ENCODE assay signal across 20 cellular contexts in genomic region chr20:47311967-47312681, GRCh38. TPM values are rescaled to one million over a fixed set of nuclear protein-coding genes. Genes with fewer than 3 reads are reported as not detected.
A peak's percentile ranks its signal among the peaks of the same experiment; 100 is the strongest.
DNase-seq lines count a peak whose midpoint lies in the region; ATAC-seq, FAIRE-seq and TF ChIP-seq lines count a peak whose summit lies in the region.
"Had no signal": no experiment of that assay in that cellular context is flagged by ENCODE, and none has a peak within 500 bp of the region (broad histone marks: within the 10 kb centered on the region; RNA-seq: fewer than 3 reads in every experiment).

No MANE protein-coding gene starts in this region.

- no peak overlapping the region for H2AFZ ChIP-seq in mesenchymal stem cell (ENCODE audit: low read depth, low read length)
- H2AFZ ChIP-seq: PC-9 had no signal

- H3K4me3 ChIP-seq in breast epithelium (no peak overlapping the region), choroid plexus epithelial cell (ENCODE audit: low read depth, low read length) (no peak overlapping the region), mesenchymal stem cell (ENCODE audit: insufficient read depth in 1 of 2, low read depth in 1 of 2, low read length in 2 of 2) (no peak overlapping the region), thyroid gland (replicated peaks in 1 of 3) (no peak overlapping the region), kidney (ENCODE audit: low read length in 2 of 2) (no peak overlapping the region)
- H3K4me3 ChIP-seq: pancreas, PC-9 had no signal

- no peaks in the 10 kb centered on the region for H3K9me3 ChIP-seq in breast epithelium
- no peaks in the 10 kb centered on the region for H3K9me3 ChIP-seq in mesenchymal stem cell (ENCODE audit: control insufficient read depth, low read length)
- H3K9me3 ChIP-seq in thyroid gland: no peaks in the 10 kb centered on the region
- H3K9me3 ChIP-seq in kidney (ENCODE audit: control insufficient read depth in 1 of 2, low read length in 2 of 2): no peaks in the 10 kb centered on the region
- H3K9me3 ChIP-seq: pancreas had no signal

- H3K23ac ChIP-seq in mesenchymal stem cell (ENCODE audit: low read length in 2 of 2): no peak overlapping the region

- BruUV-seq in MCF 10A (replicated peaks; lab: Mats Ljungman, UMichigan): no TSS peak

- peak overlapping the region; percentile 7 for H2AK5ac ChIP-seq in mesenchymal stem cell (ENCODE audit: low read length, severe bottlenecking)

- FAIRE-seq in kidney (lab: Jason Lieb, UNC): no peak
- FAIRE-seq: bronchial epithelial cell, frontal cortex, G401.6, pancreas had no signal

- POLR2A ChIA-PET in MCF 10A (lab: Yijun Ruan, JAX): interaction anchor here (0.7 to 46.0 kb wide), 4 partner anchors 18 to 71 kb away, joined by 3 to 1977 read pairs (median 234); partner anchors contain the start of gene ZMYND8

- H2BK5ac ChIP-seq in mesenchymal stem cell (ENCODE audit: low read depth, low read length, poor library complexity, severe bottlenecking): no peak overlapping the region

- peak overlapping the region in 1 of 2 experiments; percentile 81 for H3K4ac ChIP-seq in mesenchymal stem cell (ENCODE audit: low read depth in 1 of 2, low read length in 2 of 2)

- H3K9me3 Mint-ChIP-seq in MCF 10A (ENCODE audit: unreplicated experiment): no peaks in the 10 kb centered on the region

- no peak for DNase-seq in breast epithelium (ENCODE audit: low spot score in 2 of 2)
- DNase-seq in MCF 10A (ENCODE audit: unreplicated experiment): no peak
- DNase-seq in choroid plexus epithelial cell (ENCODE audit: low read depth): no peak
- no peak for DNase-seq in mesenchymal stem cell
- DNase-seq in thyroid gland: no peak
- no peak for DNase-seq in kidney
- no peak for DNase-seq in activated gamma-delta T cell treated with Interleukin-2 at 50 U/mL for 16 hours
- DNase-seq: activated CD4-positive, CD25-positive, alpha-beta regulatory T cell; activated naive CD4-positive, alpha-beta T cell; effector memory CD4-positive, alpha-beta T cell; MM.1S; NCI-H1930; NCI-H524 treated with DMSO at 0.1 percent for 48 hours; pancreas; PC-9; stimulated activated CD4-positive, alpha-beta T cell treated with anti-CD3 and anti-CD28 coated beads, Interleukin-15, amount 100 ng/mL, for 24 hours had no signal

- TF ChIP-seq POLR2A in breast epithelium (IDR thresholded peaks at IDR 0.05) (no peak), thyroid gland (IDR thresholded peaks at IDR 0.05) (no peak)

- no peak for ATAC-seq in GM19395 (IDR thresholded peaks at IDR 0.05; ENCODE audit: unreplicated experiment)

- H2BK15ac ChIP-seq in mesenchymal stem cell (ENCODE audit: low read depth, poor library complexity, severe bottlenecking): no peak overlapping the region

- no peak overlapping the region for H3K4me2 ChIP-seq in mesenchymal stem cell (ENCODE audit: low read length, poor library complexity, severe bottlenecking)
- H3K4me2 ChIP-seq: PC-9 had no signal

- H3K14ac ChIP-seq in mesenchymal stem cell (ENCODE audit: low read length in 2 of 2): no peak overlapping the region

- TF ChIP-seq CTCF in breast epithelium (IDR thresholded peaks at IDR 0.05) (peak in 1 of 3 donors; percentile 14), MCF 10A (IDR thresholded peaks at IDR 0.05; ENCODE audit: unreplicated experiment) (no peak), choroid plexus epithelial cell (conservative IDR thresholded peaks at IDR 0.05; ENCODE audit: low read depth, low read length) (peak; percentile 32), thyroid gland (IDR thresholded peaks at IDR 0.05) (no peak), kidney (IDR thresholded peaks at IDR 0.05; ENCODE audit: borderline replicate concordance, extremely low read depth, insufficient read depth) (no peak)

- H3K9ac ChIP-seq in mesenchymal stem cell (ENCODE audit: low read length) (no peak overlapping the region), kidney (ENCODE audit: low read length in 2 of 2) (no peak overlapping the region)

- H3K36me3 Mint-ChIP-seq in MCF 10A (ENCODE audit: insufficient read depth, unreplicated experiment): peaks cover 78% of the 10 kb centered on the region

- H3K4me1 Mint-ChIP-seq in MCF 10A (ENCODE audit: insufficient read depth, unreplicated experiment): peaks cover 33% of the 10 kb centered on the region

- peaks cover 22% of the 10 kb centered on the region for H3K79me1 ChIP-seq in mesenchymal stem cell (replicated peaks; ENCODE audit: low read length, poor library complexity, severe bottlenecking)

- H2BK120ac ChIP-seq in mesenchymal stem cell (ENCODE audit: low read depth, low read length): no peak overlapping the region

- H3K27me3 ChIP-seq in breast epithelium (no peaks in the 10 kb centered on the region), mesenchymal stem cell (ENCODE audit: control insufficient read depth in 1 of 2, insufficient read depth in 1 of 2, low read length in 2 of 2) (no peaks in the 10 kb centered on the region), thyroid gland (no peaks in the 10 kb centered on the region)
- H3K27me3 ChIP-seq: pancreas had no signal

- CTCF ChIA-PET in MCF 10A (lab: Yijun Ruan, JAX): interaction anchor here (0.6 to 1.3 kb wide), 4 partner anchors 33 to 72 kb away, joined by 3 to 6 read pairs (median 4); no protein-coding TSS in a partner anchor

- H4K91ac ChIP-seq in mesenchymal stem cell (ENCODE audit: low read length): peak overlapping the region; percentile 70

- intact Hi-C loops in breast epithelium (cut with DNase I; ENCODE audit: low total_unique reads): loop anchor here (5.0 kb wide), 1 partner anchor 55 kb away; no protein-coding TSS in a partner anchor
- intact Hi-C loops in MCF 10A (cut with micrococcal nuclease): no loop called here
- intact Hi-C loops in thyroid gland (cut with DNase I): no loop called here
- intact Hi-C loops in kidney (cut with DNase I): loop anchor here (10.0 kb wide), 1 partner anchor 53 kb away; no protein-coding TSS in a partner anchor

- H3K27ac ChIP-seq in breast epithelium (peak overlapping the region; percentile 59 to 99), mesenchymal stem cell (ENCODE audit: low read length, poor library complexity, severe bottlenecking) (no peak overlapping the region), thyroid gland (peak overlapping the region; percentile 68 to 100 (median 99)), kidney (ENCODE audit: low read depth in 2 of 2, low read length in 2 of 2) (peak overlapping the region in 1 of 2 donors; percentile 55)
- H3K27ac ChIP-seq: pancreas, PC-9 had no signal

- H2BK12ac ChIP-seq in mesenchymal stem cell (ENCODE audit: low read length in 2 of 2): peak overlapping the region; percentile 28 to 80

- no peaks in the 10 kb centered on the region for H3K27me3 Mint-ChIP-seq in MCF 10A (ENCODE audit: insufficient read depth, unreplicated experiment)

- H3K4me1 ChIP-seq in breast epithelium (peaks cover 6 to 19% of the 10 kb centered on the region in 2 donors), mesenchymal stem cell (ENCODE audit: control insufficient read depth, insufficient read depth, low read depth, low read length) (peaks cover 12% of the 10 kb centered on the region), thyroid gland (peaks cover 46 to 81% of the 10 kb centered on the region in 2 donors), kidney (ENCODE audit: control insufficient read depth in 1 of 2, insufficient read depth in 1 of 2, low read depth in 1 of 2, low read length in 2 of 2) (peaks cover 18 to 26% of the 10 kb centered on the region in 2 donors)

- 97% methylated on average over 11 of the region's 11 CpGs for WGBS in mesenchymal stem cell
- WGBS in thyroid gland, 2 donors: 85 to 91% methylated on average over 11 of the region's 11 CpGs

- H3K36me3 ChIP-seq in breast epithelium: no peaks in the 10 kb centered on the region
- H3K36me3 ChIP-seq in mesenchymal stem cell (ENCODE audit: control insufficient read depth in 1 of 2, insufficient read depth in 2 of 2, low read depth in 1 of 2, low read length in 2 of 2): peaks cover 22% of the 10 kb centered on the region in 2 experiments
- no peaks in the 10 kb centered on the region for H3K36me3 ChIP-seq in thyroid gland
- H3K36me3 ChIP-seq in kidney (ENCODE audit: control insufficient read depth in 1 of 2, insufficient read depth in 2 of 2, low read length in 2 of 2): peaks cover 0 to 9% of the 10 kb centered on the region in 2 donors

- peak overlapping the region; percentile 52 to 76 for H3K18ac ChIP-seq in mesenchymal stem cell (ENCODE audit: low read depth in 1 of 2, low read length in 2 of 2)

- peak overlapping the region; percentile 28 for H4K8ac ChIP-seq in mesenchymal stem cell (ENCODE audit: low read length)

- H3K4me3 Mint-ChIP-seq in MCF 10A (ENCODE audit: unreplicated experiment): no peak overlapping the region

- H3K27ac Mint-ChIP-seq in MCF 10A (ENCODE audit: low read depth, unreplicated experiment): no peak overlapping the region

RNA-seq across cellular contexts. Expression of gene ZMYND8, which starts 44.4 kb away (rescaled TPM):
- 10 to 100 TPM; 40.6 to 47.7 (median 41.4) TPM for total RNA-seq in breast epithelium
- total RNA-seq in MCF 10A (2022): 126 and 127 TPM in 2 replicates
- polyA plus RNA-seq in mesenchymal stem cell (2013, experiment 1 of 2): 21.6 TPM
- polyA plus RNA-seq in mesenchymal stem cell (2013, experiment 2 of 2): 24.4 TPM
- total RNA-seq in thyroid gland: 10 to 100 TPM; 29.7 to 42.4 (median 30.9) TPM
- total RNA-seq in kidney: 37.5 TPM
- 10.5 TPM for polyA plus RNA-seq in kidney (ENCODE audit: insufficient read depth, low read depth, low replicate concordance)

Comparison
In these comparisons a context has a peak if more than half of its experiments do, and no peak if none do; other contexts are left out.
1. intact Hi-C loops: an anchor here in breast epithelium (5.0 kb wide) and kidney (10.0 kb wide); none called in MCF 10A and thyroid gland.